In the genomic region with DNA sequence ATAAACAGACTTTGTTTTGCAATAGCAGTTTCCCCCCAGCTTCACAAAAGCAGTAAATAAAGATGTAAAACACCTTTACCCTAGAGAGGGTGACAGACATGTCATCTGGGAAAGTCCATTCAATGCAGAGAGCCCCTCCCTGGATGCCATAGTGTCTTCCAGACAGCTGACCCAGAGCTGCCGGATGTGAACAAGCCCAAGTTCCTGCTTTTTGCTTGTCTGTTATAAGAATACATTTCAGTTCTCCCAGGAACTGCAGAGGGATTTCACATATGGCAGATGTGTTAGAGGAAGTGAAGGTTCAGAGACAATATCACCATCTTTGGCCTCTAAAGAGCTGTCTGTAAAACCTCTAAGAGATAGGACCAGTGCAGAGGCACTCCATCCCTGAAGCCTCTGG, we compare ENCODE assay signal across 24 cellular contexts. TPM values are rescaled to one million over a fixed set of nuclear protein-coding genes. Genes with fewer than 3 reads are reported as not detected.
DNase-seq lines count a peak whose midpoint lies in the region; ATAC-seq, FAIRE-seq and TF ChIP-seq lines count a peak whose summit lies in the region.
"Had no signal": no experiment of that assay in that cellular context is flagged by ENCODE, and none has a peak within 500 bp of the region (broad histone marks: within the 10 kb centered on the region; RNA-seq: fewer than 3 reads in every experiment).

No MANE protein-coding gene starts in this region.

- H3K4me2 ChIP-seq in K562 (ENCODE audit: insufficient read depth, low read length): no peak overlapping the region
- no peak overlapping the region for H3K4me2 ChIP-seq in neural progenitor cell
- H3K4me2 ChIP-seq: PC-9 had no signal

- TF ChIP-seq CTCF in K562 (IDR thresholded peaks at IDR 0.05 in 2 of 3, conservative IDR thresholded peaks at IDR 0.05 in 1 of 3; ENCODE audit: insufficient read depth in 2 of 3, low read depth in 1 of 3, low read length in 3 of 3): no peak
- no peak for TF ChIP-seq CTCF in left lung (IDR thresholded peaks at IDR 0.05)
- TF ChIP-seq CTCF in neural progenitor cell (IDR thresholded peaks at IDR 0.05): no peak

- no peaks in the 10 kb centered on the region for H3K27me3 Mint-ChIP-seq in activated naive CD4-positive, alpha-beta T cell treated with anti-CD3 and anti-CD28 coated beads, Interleukin-2, amount 10 ng/mL, durations not matched to agents 7 days and 5 days
- H3K27me3 Mint-ChIP-seq in neural progenitor cell (ENCODE audit: insufficient read depth, low read depth): peaks cover 4% of the 10 kb centered on the region
- H3K27me3 Mint-ChIP-seq: activated naive CD8-positive, alpha-beta T cell treated with anti-CD3 and anti-CD28 coated beads for 36 hours; stimulated activated naive CD8-positive, alpha-beta T cell treated with anti-CD3 and anti-CD28 coated beads, Interleukin-15, Interleukin-2, amounts not matched to agents 100 ng/mL and 50 ng/mL, for 24 hours; type B pancreatic cell had no signal

- H3K79me2 ChIP-seq in K562 (ENCODE audit: control insufficient read depth, insufficient read depth, low read length): no peaks in the 10 kb centered on the region
- no peaks in the 10 kb centered on the region for H3K79me2 ChIP-seq in neural progenitor cell (ENCODE audit: low read depth)
- H3K79me2 ChIP-seq: parathyroid adenoma had no signal

- no peak overlapping the region for H3K4me3 ChIP-seq in K562
- no peak overlapping the region for H3K4me3 ChIP-seq in left lung
- no peak overlapping the region for H3K4me3 ChIP-seq in neural progenitor cell
- H3K4me3 ChIP-seq: PC-9, SK-N-MC had no signal

- H3K36me3 ChIP-seq in K562 (ENCODE audit: control insufficient read depth, insufficient read depth, low read length) (no peaks in the 10 kb centered on the region), left lung (peaks cover 0 to 4% of the 10 kb centered on the region in 2 donors), neural progenitor cell (no peaks in the 10 kb centered on the region)
- H3K36me3 ChIP-seq: BE2C had no signal

- H3K4me1 ChIP-seq in K562 (replicated peaks in 1 of 2; ENCODE audit: control insufficient read depth in 2 of 2, insufficient read depth in 2 of 2, low read length in 2 of 2) (no peaks in the 10 kb centered on the region), left lung (peaks cover 3 to 33% of the 10 kb centered on the region in 2 donors), neural progenitor cell (peaks cover 17% of the 10 kb centered on the region)
- H3K4me1 ChIP-seq: BE2C, parathyroid adenoma had no signal

- TF ChIP-seq RAD21 in K562 (CRISPR knock-in tag; conservative IDR thresholded peaks at IDR 0.05 in 1 of 2, IDR thresholded peaks at IDR 0.05 in 1 of 2): no peak

- no peaks in the 10 kb centered on the region for H3K36me3 Mint-ChIP-seq in activated naive CD4-positive, alpha-beta T cell treated with anti-CD3 and anti-CD28 coated beads, Interleukin-2, amount 10 ng/mL, durations not matched to agents 7 days and 5 days
- H3K36me3 Mint-ChIP-seq in neural progenitor cell: peaks cover 7% of the 10 kb centered on the region
- H3K36me3 Mint-ChIP-seq: activated naive CD8-positive, alpha-beta T cell treated with anti-CD3 and anti-CD28 coated beads for 36 hours had no signal

- POLR2A ChIA-PET in K562 (lab: Yijun Ruan, JAX): interaction anchor here (1.0 kb wide), 1 partner anchor 9 kb away, joined by 4 read pairs; no protein-coding TSS in a partner anchor

- H3K9ac ChIP-seq in K562 (ENCODE audit: insufficient read depth in 1 of 2, low read depth in 2 of 2, low read length in 2 of 2) (no peak overlapping the region), neural progenitor cell (no peak overlapping the region)
- H3K9ac ChIP-seq: parathyroid adenoma had no signal

- BruUV-seq in K562 (replicated peaks; lab: Mats Ljungman, UMichigan): no TSS peak

- DNase-seq in SIG-M5 treated with dmso at 0.1 percent for 504 hours (lab: John Stamatoyannopoulos, UW; ENCODE audit: unreplicated experiment): peak; percentile 80
- DNase-seq in SIG-M5 (lab: John Stamatoyannopoulos, UW): no peak
- DNase-seq in K562 (ENCODE audit: extremely low read depth in 1 of 4, low spot score in 3 of 4): no peak
- peak in 1 of 2 donors; percentile 70 for DNase-seq in left lung
- DNase-seq in activated naive CD4-positive, alpha-beta T cell treated with anti-CD3 and anti-CD28 coated beads, Interleukin-2, amount 10 ng/mL, durations not matched to agents 7 days and 5 days: no peak
- no peak for DNase-seq in foreskin melanocyte
- no peak for DNase-seq in neural progenitor cell (ENCODE audit: low spot score)
- DNase-seq: activated CD4-positive, alpha-beta T cell treated with anti-CD3 and anti-CD28 coated beads for 1 hour; activated naive CD8-positive, alpha-beta T cell treated with anti-CD3 and anti-CD28 coated beads for 36 hours; BE2C; kidney glomerular epithelial cell; MM.1S; NCI-H187; NCI-H774; PC-9; stimulated activated CD4-positive, alpha-beta T cell treated with anti-CD3 and anti-CD28 coated beads, Interleukin-2, amount 100 ng/mL, for 48 hours had no signal

- H3K9me3 Mint-ChIP-seq in activated naive CD4-positive, alpha-beta T cell treated with anti-CD3 and anti-CD28 coated beads, Interleukin-2, amount 10 ng/mL, durations not matched to agents 7 days and 5 days: no peaks in the 10 kb centered on the region
- H3K9me3 Mint-ChIP-seq in neural progenitor cell: no peaks in the 10 kb centered on the region
- H3K9me3 Mint-ChIP-seq: activated naive CD8-positive, alpha-beta T cell treated with anti-CD3 and anti-CD28 coated beads for 36 hours; activated T-helper 1 cell treated with anti-CD3 and anti-CD28 coated beads, Interleukin-12 subunit alpha, Interleukin-12 subunit beta, Interleukin-2, Interleukin-4 antibody, amounts not matched to agents 30 ng/mL and 10 ng/mL and 1 ng/mL, durations not matched to agents 14 hours and 24 hours and 36 hours; stimulated activated naive CD8-positive, alpha-beta T cell treated with anti-CD3 and anti-CD28 coated beads, Interleukin-15, Interleukin-2, amounts not matched to agents 100 ng/mL and 50 ng/mL, for 24 hours; type B pancreatic cell had no signal

- CTCF ChIA-PET in K562 (lab: Yijun Ruan, JAX; ENCODE audit: low intra/inter-chr PET ratio): no interaction called here
- CTCF ChIA-PET in activated naive CD4-positive, alpha-beta T cell treated with anti-CD3 and anti-CD28 coated beads, Interleukin-2, amount 10 ng/mL, durations not matched to agents 7 days and 5 days (lab: Charles Lee): interaction anchor here (1.9 kb wide), 1 partner anchor 235 kb away, joined by 9 read pairs; no protein-coding TSS in a partner anchor

- intact Hi-C loops in K562 (cut with micrococcal nuclease): no loop called here
- intact Hi-C loops in left lung (cut with DNase I): no loop called here

- H3K9me1 ChIP-seq in K562 (ENCODE audit: control insufficient read depth, insufficient read depth, low read length): no peaks in the 10 kb centered on the region

- H2AFZ ChIP-seq in K562 (ENCODE audit: low read depth, low read length) (no peak overlapping the region), neural progenitor cell (replicated peaks) (no peak overlapping the region)
- H2AFZ ChIP-seq: parathyroid adenoma, PC-9 had no signal

- H4K20me1 ChIP-seq in K562 (replicated peaks; ENCODE audit: control insufficient read depth, insufficient read depth, low read length) (peaks cover 7% of the 10 kb centered on the region; the same call in 1 of the 2 replicates), neural progenitor cell (ENCODE audit: low read depth) (no peaks in the 10 kb centered on the region)

- H3K27ac Mint-ChIP-seq in activated naive CD4-positive, alpha-beta T cell treated with anti-CD3 and anti-CD28 coated beads, Interleukin-2, amount 10 ng/mL, durations not matched to agents 7 days and 5 days: no peak overlapping the region
- no peak overlapping the region for H3K27ac Mint-ChIP-seq in neural progenitor cell
- H3K27ac Mint-ChIP-seq: activated naive CD8-positive, alpha-beta T cell treated with anti-CD3 and anti-CD28 coated beads for 36 hours; activated T-helper 1 cell treated with anti-CD3 and anti-CD28 coated beads, Interleukin-12 subunit alpha, Interleukin-12 subunit beta, Interleukin-2, Interleukin-4 antibody, amounts not matched to agents 30 ng/mL and 10 ng/mL and 1 ng/mL, durations not matched to agents 14 hours and 24 hours and 36 hours; stimulated activated naive CD8-positive, alpha-beta T cell treated with anti-CD3 and anti-CD28 coated beads, Interleukin-15, Interleukin-2, amounts not matched to agents 100 ng/mL and 50 ng/mL, for 24 hours; type B pancreatic cell had no signal

- no peak for TF ChIP-seq POLR2A in K562 (conservative IDR thresholded peaks at IDR 0.05)

- H3K27me3 ChIP-seq in K562 (ENCODE audit: control insufficient read depth in 2 of 2, insufficient read depth in 2 of 2, low read length in 2 of 2) (no peaks in the 10 kb centered on the region), left lung (no peaks in the 10 kb centered on the region), neural progenitor cell (no peaks in the 10 kb centered on the region)
- H3K27me3 ChIP-seq: BE2C had no signal

- no peak overlapping the region for H3K4me3 Mint-ChIP-seq in activated naive CD4-positive, alpha-beta T cell treated with anti-CD3 and anti-CD28 coated beads, Interleukin-2, amount 10 ng/mL, durations not matched to agents 7 days and 5 days
- H3K4me3 Mint-ChIP-seq in neural progenitor cell: no peak overlapping the region
- H3K4me3 Mint-ChIP-seq: activated naive CD8-positive, alpha-beta T cell treated with anti-CD3 and anti-CD28 coated beads for 36 hours; activated T-helper 1 cell treated with anti-CD3 and anti-CD28 coated beads, Interleukin-12 subunit alpha, Interleukin-12 subunit beta, Interleukin-2, Interleukin-4 antibody, amounts not matched to agents 30 ng/mL and 10 ng/mL and 1 ng/mL, durations not matched to agents 14 hours and 24 hours and 36 hours; stimulated activated naive CD8-positive, alpha-beta T cell treated with anti-CD3 and anti-CD28 coated beads, Interleukin-15, Interleukin-2, amounts not matched to agents 100 ng/mL and 50 ng/mL, for 24 hours; type B pancreatic cell had no signal

- H3K4me1 Mint-ChIP-seq in activated naive CD4-positive, alpha-beta T cell treated with anti-CD3 and anti-CD28 coated beads, Interleukin-2, amount 10 ng/mL, durations not matched to agents 7 days and 5 days: no peaks in the 10 kb centered on the region
- peaks cover 7% of the 10 kb centered on the region for H3K4me1 Mint-ChIP-seq in neural progenitor cell

- ATAC-seq in K562 (no peak), left lung (peak; percentile 73)

- in situ Hi-C loops in K562 (cut with MboI): no loop called here

- WGBS in K562 (ENCODE audit: insufficient coverage, low coverage, missing lambda C conversion rate): 67% methylated on average over 1 of the region's 1 CpG

- no peak for TF ChIP-seq EP300 in K562 (IDR thresholded peaks at IDR 0.05; ENCODE audit: low read length)

- no peaks in the 10 kb centered on the region for H3F3A ChIP-seq in neural progenitor cell (ENCODE audit: low read depth)

- no peak for FAIRE-seq in K562 (lab: Jason Lieb, UNC)
- FAIRE-seq: frontal cortex, H1 had no signal

- H3K9me3 ChIP-seq in K562 (replicated peaks; ENCODE audit: control insufficient read depth, insufficient read depth, low read depth, low read length): no peaks in the 10 kb centered on the region
- H3K9me3 ChIP-seq in left lung: no peaks in the 10 kb centered on the region
- no peaks in the 10 kb centered on the region for H3K9me3 ChIP-seq in neural progenitor cell (ENCODE audit: low read depth)
- H3K9me3 ChIP-seq: BE2C had no signal

- H3K27ac ChIP-seq in K562 (ENCODE audit: extremely low read depth, low read depth, low read length): no peak overlapping the region
- peak overlapping the region; percentile 17 to 71 for H3K27ac ChIP-seq in left lung
- H3K27ac ChIP-seq in temporal lobe (ENCODE audit: low read depth, low read length): peak overlapping the region; percentile 82
- H3K27ac ChIP-seq in neural progenitor cell: no peak overlapping the region
- H3K27ac ChIP-seq: parathyroid adenoma, PC-9, SK-N-MC had no signal

RNA-seq across cellular contexts. Expression of a gene that starts 48.9 kb away (rescaled TPM):
- total RNA-seq in K562 (2011; cell fraction: chromatin; rRNA removed; ENCODE audit: low replicate concordance): 24.0 and 79.7 TPM in 2 replicates
- total RNA-seq in K562 (2011; cell fraction: nucleolus; rRNA removed): 52.2 and 56.9 TPM in 2 replicates
- total RNA-seq in K562 (2011; cell fraction: nucleoplasm; rRNA removed): 38.4 and 46.9 TPM in 2 replicates
- 11.2 and 13.3 TPM in 2 replicates for total RNA-seq in K562 (2014; rRNA removed)
- total RNA-seq in K562 (2014; rRNA removed; fragmentation: Illumina TruSeq; extraction: Trizol): 3.1 and 3.8 TPM in 2 replicates
- total RNA-seq in K562 (2015; rRNA removed; fragmentation: Illumina TruSeq; extraction: Trizol): 9.6 and 9.8 TPM in 2 replicates
- 18.4 and 20.2 TPM in 2 replicates for total RNA-seq in K562 (2021)
- polyA plus RNA-seq in K562 (2011; rRNA removed): 7.4 and 11.8 TPM in 2 replicates
- 11.0 and 16.5 TPM in 2 replicates for polyA plus RNA-seq in K562 (2011; cell fraction: cytosol; rRNA removed)
- 55.1 and 73.5 TPM in 2 replicates for polyA plus RNA-seq in K562 (2011; cell fraction: nucleus; rRNA removed)
- 8.7 and 14.0 TPM in 2 replicates for polyA plus RNA-seq in K562 (2012)
- polyA plus RNA-seq in K562 (2014; fragmentation: Illumina TruSeq; extraction: Trizol): 6.0 and 8.6 TPM in 2 replicates
- 1 to 10 TPM; 1.1 to 1.2 TPM for polyA plus RNA-seq in K562 (2014; fragmentation: Nextera tagmentation; extraction: Ambion mirVana)
- 14.4 and 14.9 TPM in 2 replicates for polyA plus RNA-seq in K562 (2014; rRNA removed)
- polyA minus RNA-seq in K562 (2011; rRNA and poly(A)+ RNA removed): 4.7 and 6.0 TPM in 2 replicates
- 7.3 and 8.5 TPM in 2 replicates for polyA minus RNA-seq in K562 (2011; cell fraction: cytosol; rRNA and poly(A)+ RNA removed)
- 18.2 and 20.5 TPM in 2 replicates for polyA minus RNA-seq in K562 (2011; cell fraction: nucleus; rRNA and poly(A)+ RNA removed)
- total RNA-seq in left lung: 10 to 100 TPM; 11.7 to 30.7 TPM
- total RNA-seq in temporal lobe: 1.5 TPM
- 5.4 and 15.0 TPM in 2 replicates for total RNA-seq in neural progenitor cell (ENCODE audit: low replicate concordance)

Comparison
In these comparisons a context has a peak if more than half of its experiments do, and no peak if none do; other contexts are left out.
1. H3K27ac ChIP-seq: peak in left lung (2 of 2) and temporal lobe (single experiment); none in K562 (single experiment) and neural progenitor cell (single experiment).